Comparison of ENCODE assay signal across 22 cellular contexts in the genomic region with DNA sequence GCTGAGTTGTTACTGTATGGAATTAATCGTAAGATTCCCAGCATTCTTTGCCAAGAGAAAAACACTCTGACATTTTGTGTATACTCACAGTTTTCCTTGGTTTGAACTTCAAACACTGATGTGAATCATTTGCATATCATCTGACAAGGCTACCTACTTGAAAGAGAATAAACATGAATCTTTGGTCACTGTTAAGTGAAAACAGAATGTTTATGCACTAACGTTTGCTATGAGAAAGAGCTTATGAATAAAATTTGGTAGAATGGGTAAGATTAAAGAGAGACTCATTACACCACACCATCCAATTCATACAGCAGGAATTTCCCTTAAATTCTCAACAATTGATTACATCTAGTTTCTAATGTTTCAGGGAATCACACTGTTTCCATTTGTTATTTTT. TPM values are rescaled to one million over a fixed set of nuclear protein-coding genes. Genes with fewer than 3 reads are reported as not detected.
DNase-seq lines count a peak whose midpoint lies in the region; ATAC-seq and TF ChIP-seq lines count a peak whose summit lies in the region.
"Had no signal": no experiment of that assay in that cellular context is flagged by ENCODE, and none has a peak within 500 bp of the region (broad histone marks: within the 10 kb centered on the region; RNA-seq: fewer than 3 reads in every experiment).

No MANE protein-coding gene starts in this region.

- H3K9me2 ChIP-seq in GM23338 (ENCODE audit: insufficient read depth), result no peaks in the 10 kb centered on the region; the same call in 1 of the 2 replicates

- ATAC-seq in GM23338, result no peak
- ATAC-seq: PC-3 had no signal

- H3K4me3 ChIP-seq in adipocyte (ENCODE audit: low read length), result no peak overlapping the region
- H3K4me3 ChIP-seq in GM23338, result no peak overlapping the region
- H3K4me3 ChIP-seq: SJCRH30 had no signal

- no peaks in the 10 kb centered on the region for H3F3A ChIP-seq in GM23338 (replicated peaks; ENCODE audit: low read depth)

- H3K9me3 ChIP-seq in adipocyte (ENCODE audit: control insufficient read depth, low read length), result no peaks in the 10 kb centered on the region
- H3K9me3 ChIP-seq: SJCRH30 had no signal

- H3K27ac ChIP-seq in GM23338 (ENCODE audit: low read depth), result no peak overlapping the region
- H3K27ac ChIP-seq: 22Rv1, HL-60, RWPE1, SJCRH30 had no signal

- H3K36me3 ChIP-seq in adipocyte (ENCODE audit: control insufficient read depth, insufficient read depth, low read length, severe bottlenecking) (no peaks in the 10 kb centered on the region), GM23338 (ENCODE audit: insufficient read depth) (no peaks in the 10 kb centered on the region)
- H3K36me3 ChIP-seq: SJCRH30 had no signal

- H3K36me3 Mint-ChIP-seq in GM23338 (ENCODE audit: low read depth) (no peaks in the 10 kb centered on the region), glutamatergic neuron (ENCODE audit: unreplicated experiment) (no peaks in the 10 kb centered on the region)

- no peaks in the 10 kb centered on the region for H4K20me1 ChIP-seq in GM23338 (replicated peaks; ENCODE audit: insufficient read depth)

- H3K4me1 ChIP-seq in adipocyte (ENCODE audit: control insufficient read depth, insufficient read depth, low read length) (peaks cover 18% of the 10 kb centered on the region), GM23338 (ENCODE audit: insufficient read depth) (peaks cover 11% of the 10 kb centered on the region; the same call in 1 of the 2 replicates)
- H3K4me1 ChIP-seq: SJCRH30 had no signal

- H3K4me3 Mint-ChIP-seq in GM23338, result no peak overlapping the region
- no peak overlapping the region for H3K4me3 Mint-ChIP-seq in glutamatergic neuron (ENCODE audit: unreplicated experiment)
- H3K4me3 Mint-ChIP-seq: H9 had no signal

- peaks cover 10% of the 10 kb centered on the region; the same call in 2 of the 3 replicates for H3K4me1 Mint-ChIP-seq in GM23338
- H3K4me1 Mint-ChIP-seq in glutamatergic neuron (ENCODE audit: low read depth, unreplicated experiment), result no peaks in the 10 kb centered on the region

- H3K27me3 ChIP-seq in adipocyte (replicated peaks; ENCODE audit: control insufficient read depth, insufficient read depth, low read length) (no peaks in the 10 kb centered on the region), GM23338 (ENCODE audit: insufficient read depth) (no peaks in the 10 kb centered on the region)
- H3K27me3 ChIP-seq: SJCRH30 had no signal

- H3K4me2 ChIP-seq in GM23338, result no peak overlapping the region

- peak; percentile 26 for DNase-seq in DMS53 (lab: John Stamatoyannopoulos, UW)
- no peak for DNase-seq in DMS53 treated with DMSO at 0.1 percent for 48 hours (lab: John Stamatoyannopoulos, UW; ENCODE audit: unreplicated experiment)
- DNase-seq in adipocyte (ENCODE audit: low read depth), result peak; percentile 36
- DNase-seq in fibroblast of peridontal ligament (ENCODE audit: extremely low read depth), result peak; percentile 59
- DNase-seq in GM23338 (ENCODE audit: low spot score), result no peak
- DNase-seq in NCI-H510A treated with DMSO at 0.1 percent for 48 hours (lab: John Stamatoyannopoulos, UW), result no peak
- DNase-seq in glutamatergic neuron, result no peak
- no peak for DNase-seq in activated CD8-positive, alpha-beta memory T cell treated with anti-CD3 and anti-CD28 coated beads for 24 hours
- DNase-seq: C1 segment of cervical spinal cord, GF-D8, H9, MV-4-11, NCI-H1417, NCI-H2029, NCI-H2171, NCI-H446 treated with DMSO at 0.1 percent for 48 hours, NCI-H774, PC-3, SJCRH30 had no signal

- H3K9me3 Mint-ChIP-seq in GM23338 (no peaks in the 10 kb centered on the region), glutamatergic neuron (ENCODE audit: unreplicated experiment) (no peaks in the 10 kb centered on the region)
- H3K9me3 Mint-ChIP-seq: H9 had no signal

- H3K9ac ChIP-seq in adipocyte (ENCODE audit: low read length), result peak overlapping the region; percentile 11

- H2AFZ ChIP-seq in GM23338, result no peak overlapping the region

- TF ChIP-seq CTCF in GM23338 (conservative IDR thresholded peaks at IDR 0.05; ENCODE audit: low read depth in 2 of 2) (no peak), glutamatergic neuron (IDR thresholded peaks at IDR 0.05; ENCODE audit: partially characterized antibody, unreplicated experiment) (no peak)

- H3K27ac Mint-ChIP-seq in GM23338 (no peak overlapping the region), glutamatergic neuron (ENCODE audit: unreplicated experiment) (no peak overlapping the region)
- H3K27ac Mint-ChIP-seq: H9 had no signal

- H3K27me3 Mint-ChIP-seq in GM23338 (ENCODE audit: insufficient read depth, low read depth, poor library complexity) (no peaks in the 10 kb centered on the region), glutamatergic neuron (ENCODE audit: unreplicated experiment) (no peaks in the 10 kb centered on the region)

- no peaks in the 10 kb centered on the region for H3K79me2 ChIP-seq in GM23338 (replicated peaks; ENCODE audit: insufficient read depth)

TF ChIP-seq in GM23338, 12 proteins besides CTCF, POLR2A, EP300 and RAD21 (continues in another document):
- no peak for TF ChIP-seq STAT1 (IDR thresholded peaks at IDR 0.05; ENCODE audit: unreplicated experiment)
- no peak for TF ChIP-seq POLR2AphosphoS5 (IDR thresholded peaks at IDR 0.05; ENCODE audit: low read depth)
- TF ChIP-seq, protein P1, sequence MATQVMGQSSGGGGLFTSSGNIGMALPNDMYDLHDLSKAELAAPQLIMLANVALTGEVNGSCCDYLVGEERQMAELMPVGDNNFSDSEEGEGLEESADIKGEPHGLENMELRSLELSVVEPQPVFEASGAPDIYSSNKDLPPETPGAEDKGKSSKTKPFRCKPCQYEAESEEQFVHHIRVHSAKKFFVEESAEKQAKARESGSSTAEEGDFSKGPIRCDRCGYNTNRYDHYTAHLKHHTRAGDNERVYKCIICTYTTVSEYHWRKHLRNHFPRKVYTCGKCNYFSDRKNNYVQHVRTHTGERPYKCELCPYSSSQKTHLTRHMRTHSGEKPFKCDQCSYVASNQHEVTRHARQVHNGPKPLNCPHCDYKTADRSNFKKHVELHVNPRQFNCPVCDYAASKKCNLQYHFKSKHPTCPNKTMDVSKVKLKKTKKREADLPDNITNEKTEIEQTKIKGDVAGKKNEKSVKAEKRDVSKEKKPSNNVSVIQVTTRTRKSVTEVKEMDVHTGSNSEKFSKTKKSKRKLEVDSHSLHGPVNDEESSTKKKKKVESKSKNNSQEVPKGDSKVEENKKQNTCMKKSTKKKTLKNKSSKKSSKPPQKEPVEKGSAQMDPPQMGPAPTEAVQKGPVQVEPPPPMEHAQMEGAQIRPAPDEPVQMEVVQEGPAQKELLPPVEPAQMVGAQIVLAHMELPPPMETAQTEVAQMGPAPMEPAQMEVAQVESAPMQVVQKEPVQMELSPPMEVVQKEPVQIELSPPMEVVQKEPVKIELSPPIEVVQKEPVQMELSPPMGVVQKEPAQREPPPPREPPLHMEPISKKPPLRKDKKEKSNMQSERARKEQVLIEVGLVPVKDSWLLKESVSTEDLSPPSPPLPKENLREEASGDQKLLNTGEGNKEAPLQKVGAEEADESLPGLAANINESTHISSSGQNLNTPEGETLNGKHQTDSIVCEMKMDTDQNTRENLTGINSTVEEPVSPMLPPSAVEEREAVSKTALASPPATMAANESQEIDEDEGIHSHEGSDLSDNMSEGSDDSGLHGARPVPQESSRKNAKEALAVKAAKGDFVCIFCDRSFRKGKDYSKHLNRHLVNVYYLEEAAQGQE (IDR thresholded peaks at IDR 0.05; ENCODE audit: unreplicated experiment), result no peak
- TF ChIP-seq JUNB (IDR thresholded peaks at IDR 0.05; ENCODE audit: unreplicated experiment), result no peak

RNA-seq across cellular contexts. Expression of a gene that starts 46.6 kb away (rescaled TPM):
- 13.4 and 14.2 TPM in 2 replicates for total RNA-seq in GM23338 (2014; rRNA removed; shearing (Covaris generic))
- polyA plus RNA-seq in GM23338 (2016; fragmentation: Nextera tagmentation; extraction: Ambion mirVana), result 3.4 and 5.2 TPM in 2 replicates
- 0.29 TPM for total RNA-seq in glutamatergic neuron (ENCODE audit: unreplicated experiment)

Comparison
In these comparisons a context has a peak if more than half of its experiments do, and no peak if none do; other contexts are left out.
1. DNase-seq: peak in DMS53 (single experiment), adipocyte (single experiment) and fibroblast of peridontal ligament (single experiment); none in DMS53 treated with DMSO at 0.1 percent for 48 hours (single experiment), GM23338 (single experiment), NCI-H510A treated with DMSO at 0.1 percent for 48 hours (single experiment), glutamatergic neuron (single experiment) and activated CD8-positive, alpha-beta memory T cell treated with anti-CD3 and anti-CD28 coated beads for 24 hours (single experiment).
2. RNA of a gene that starts 46.6 kb away (total RNA-seq): 13.4 to 14.2 TPM in GM23338; 0.29 TPM in glutamatergic neuron (single experiment); every median in the first group is over 10 times any median in the second.